ENCODE assay signal across 8 cellular contexts in genomic region chr17:37358830-37359681, GRCh38. TPM values are rescaled to one million over a fixed set of nuclear protein-coding genes. Genes with fewer than 3 reads are reported as not detected.
DNase-seq lines count a peak whose midpoint lies in the region; ATAC-seq and TF ChIP-seq lines count a peak whose summit lies in the region.

No MANE protein-coding gene starts in this region.

- H3K9me3 ChIP-seq in neural cell (ENCODE audit: low read length) = no peaks in the 10 kb centered on the region

- H2AFZ ChIP-seq in neural cell (ENCODE audit: low read depth, low read length) = peak overlapping the region; percentile 80

- H3F3A ChIP-seq in neural cell (ENCODE audit: insufficient read depth, low read length, poor library complexity, severe bottlenecking) = no peaks in the 10 kb centered on the region

- POLR2A ChIA-PET in RWPE1 (lab: Yijun Ruan, JAX; ENCODE audit: low non-redundant PET) = interaction anchor here (0.6 kb wide), 1 partner anchor 58 kb away, joined by 4 read pairs; no protein-coding TSS in a partner anchor

- TF ChIP-seq CTCF in RWPE1 (conservative IDR thresholded peaks at IDR 0.05; ENCODE audit: low read depth) (peak; percentile 25; the same call in 1 of the 2 replicates), neural cell (IDR thresholded peaks at IDR 0.05; ENCODE audit: poor library complexity, severe bottlenecking) (peak; percentile 51)

- peak overlapping the region; percentile 76 for H3K4me2 ChIP-seq in neural cell (ENCODE audit: low read length)

- H3K27me3 Mint-ChIP-seq in stimulated activated naive CD8-positive, alpha-beta T cell treated with anti-CD3 and anti-CD28 coated beads, Interleukin-15, amount 100 ng/mL, for 72 hours = no peaks in the 10 kb centered on the region

- TF ChIP-seq RAD21 in neural cell (conservative IDR thresholded peaks at IDR 0.05) = no peak

- no peaks in the 10 kb centered on the region for H3K36me3 ChIP-seq in neural cell (ENCODE audit: insufficient read depth, low read length)

- H3K4me3 Mint-ChIP-seq in stimulated activated naive CD8-positive, alpha-beta T cell treated with anti-CD3 and anti-CD28 coated beads, Interleukin-15, amount 100 ng/mL, for 72 hours = peak overlapping the region; percentile 94 to 97

- H3K27ac Mint-ChIP-seq in stimulated activated naive CD8-positive, alpha-beta T cell treated with anti-CD3 and anti-CD28 coated beads, Interleukin-15, amount 100 ng/mL, for 72 hours = peak overlapping the region; percentile 91 to 95

- CTCF ChIA-PET in RWPE1 (lab: Yijun Ruan, JAX) = interaction anchor here (0.7 to 2.0 kb wide), 3 partner anchors 13 to 78 kb away, joined by 3 to 11 read pairs (median 4); no protein-coding TSS in a partner anchor

- H3K27ac ChIP-seq in RWPE1 (peak overlapping the region; percentile 97), neural cell (ENCODE audit: low read length) (peak overlapping the region; percentile 82)

- peak; percentile 96 for DNase-seq in ELR (ENCODE audit: low read depth)
- DNase-seq in GOT3 (lab: John Stamatoyannopoulos, UW) = peak; percentile 91
- peak; percentile 95 for DNase-seq in LHCN-M2 (ENCODE audit: low read depth)
- peak; percentile 92 for DNase-seq in RWPE1 (ENCODE audit: low spot score)
- peak; percentile 81 for DNase-seq in activated effector memory CD4-positive, alpha-beta T cell treated with Interleukin-2 at 50 U/mL for 16 hours
- peak; percentile 94 for DNase-seq in fibroblast of the conjunctiva (ENCODE audit: low read depth)
- DNase-seq in stimulated activated naive CD8-positive, alpha-beta T cell treated with anti-CD3 and anti-CD28 coated beads, Interleukin-15, amount 100 ng/mL, for 72 hours = peak; percentile 95 to 96

- no peaks in the 10 kb centered on the region for H3K9me2 ChIP-seq in neural cell (ENCODE audit: insufficient read depth, low read length)

- H3K4me3 ChIP-seq in neural cell (ENCODE audit: low read length) = peak overlapping the region; percentile 100

- H4K20me1 ChIP-seq in neural cell (ENCODE audit: insufficient read depth) = no peaks in the 10 kb centered on the region

- H3K79me2 ChIP-seq in neural cell (replicated peaks; ENCODE audit: insufficient read depth, low read length) = peaks cover 18% of the 10 kb centered on the region

- peaks cover 30% of the 10 kb centered on the region for H3K4me1 Mint-ChIP-seq in stimulated activated naive CD8-positive, alpha-beta T cell treated with anti-CD3 and anti-CD28 coated beads, Interleukin-15, amount 100 ng/mL, for 72 hours

- peak overlapping the region; percentile 83 for H3K9ac ChIP-seq in neural cell (ENCODE audit: low read length)

- H3K9me3 Mint-ChIP-seq in stimulated activated naive CD8-positive, alpha-beta T cell treated with anti-CD3 and anti-CD28 coated beads, Interleukin-15, amount 100 ng/mL, for 72 hours = no peaks in the 10 kb centered on the region

- ATAC-seq in stimulated activated naive CD8-positive, alpha-beta T cell treated with anti-CD3 and anti-CD28 coated beads, Interleukin-15, amount 100 ng/mL, for 72 hours = peak; percentile 98

- H3K27me3 ChIP-seq in neural cell (ENCODE audit: insufficient read depth, low read depth, low read length) = no peaks in the 10 kb centered on the region

- TF ChIP-seq EP300 in neural cell (conservative IDR thresholded peaks at IDR 0.05; ENCODE audit: poor library complexity, severe bottlenecking) = no peak

TF ChIP-seq in neural cell, 6 proteins besides CTCF, POLR2A, EP300 and RAD21:
- TF ChIP-seq MXI1 (conservative IDR thresholded peaks at IDR 0.05; ENCODE audit: poor library complexity, severe bottlenecking) (peak; percentile 93), TAF1 (IDR thresholded peaks at IDR 0.05; ENCODE audit: low read depth) (no peak), EZH2 (IDR thresholded peaks at IDR 0.05; ENCODE audit: borderline replicate concordance, insufficient read depth, low read length, poor library complexity, severe bottlenecking) (no peak), SMC3 (conservative IDR thresholded peaks at IDR 0.05; ENCODE audit: poor library complexity) (no peak), REST (IDR thresholded peaks at IDR 0.05; ENCODE audit: borderline replicate concordance) (peak; percentile 5)

RNA-seq across cellular contexts. Expression of gene C17orf78, which starts 16.7 kb away (rescaled TPM):
- total RNA-seq in LHCN-M2 (2014; rRNA removed) = not detected in 2 replicates
- not detected for polyA plus RNA-seq in LHCN-M2 (2012)
- not detected in 2 replicates for polyA plus RNA-seq in neural cell
- polyA minus RNA-seq in neural cell = not detected in 2 replicates

RNA-seq across cellular contexts. Expression of gene ACACA, which starts 47.6 kb away (rescaled TPM):
- total RNA-seq in LHCN-M2 (2014; rRNA removed) = 23.7 and 35.0 TPM in 2 replicates
- 15.1 TPM for polyA plus RNA-seq in LHCN-M2 (2012)
- 38.4 and 41.7 TPM in 2 replicates for polyA plus RNA-seq in neural cell
- polyA minus RNA-seq in neural cell = 103 and 119 TPM in 2 replicates

RNA-seq across cellular contexts. Expression of gene TADA2A, which starts 47.6 kb away (rescaled TPM):
- total RNA-seq in LHCN-M2 (2014; rRNA removed) = 15.7 and 28.5 TPM in 2 replicates
- polyA plus RNA-seq in LHCN-M2 (2012) = 11.2 TPM
- polyA plus RNA-seq in neural cell = 23.5 and 32.0 TPM in 2 replicates
- 43.1 and 46.1 TPM in 2 replicates for polyA minus RNA-seq in neural cell

Comparison
In these comparisons a context has a peak if more than half of its experiments do, and no peak if none do; other contexts are left out.
1. Peak in every context shown above with its lines: DNase-seq, ATAC-seq, H3K4me3 ChIP-seq and H3K27ac ChIP-seq.